In genomic region chr7:95444796-95445195, GRCh38 we compare ENCODE assay signal across 9 cellular contexts. TPM values are rescaled to one million over a fixed set of nuclear protein-coding genes. Genes with fewer than 3 reads are reported as not detected.
"Had no signal": no experiment of that assay in that cellular context is flagged by ENCODE, and none has a peak within 500 bp of the region (broad histone marks: within the 10 kb centered on the region; RNA-seq: fewer than 3 reads in every experiment).

No MANE protein-coding gene starts in this region.

- DNase-seq: H9, HCEC 1CT, KBM-7 had no signal

- H3K27ac ChIP-seq: KMS-11 had no signal

- FAIRE-seq: H1, H54, HTR-8/SVneo had no signal

- H3K36me3 Mint-ChIP-seq: IgD-negative memory B cell had no signal

- H3K9ac ChIP-seq: KMS-11 had no signal

- H3K27me3 Mint-ChIP-seq: IgD-negative memory B cell had no signal

- H3K4me3 Mint-ChIP-seq: GM23338, H9, IgD-negative memory B cell had no signal

- H3K4me3 ChIP-seq: GM23338 had no signal

- ATAC-seq: GM23338 had no signal

- H3K27ac Mint-ChIP-seq: GM23338, H9, IgD-negative memory B cell had no signal

- H3K4me2 ChIP-seq: GM23338, KMS-11 had no signal

- H3K4me1 Mint-ChIP-seq: GM23338, H9, IgD-negative memory B cell had no signal

- H3K9me3 Mint-ChIP-seq: GM23338, H9, IgD-negative memory B cell had no signal

RNA-seq across cellular contexts. Expression of gene ASB4, which starts 40.9 kb away (rescaled TPM):
- total RNA-seq: GM23338, H1, H9 had no signal
- polyA plus RNA-seq: GM23338, H1, IgD-negative memory B cell had no signal

RNA-seq across cellular contexts. Expression of gene PON3, which starts 48.6 kb away (rescaled TPM):
- total RNA-seq: H1, H9 had no signal
- polyA plus RNA-seq: H1, IgD-negative memory B cell had no signal
